In genomic region chr18:11494093-11494492, GRCh38 we compare ENCODE assay signal across 25 cellular contexts.
DNase-seq lines count a peak whose midpoint lies in the region; ATAC-seq, FAIRE-seq and TF ChIP-seq lines count a peak whose summit lies in the region.
"Had no signal": no experiment of that assay in that cellular context is flagged by ENCODE, and none has a peak within 500 bp of the region (broad histone marks: within the 10 kb centered on the region; RNA-seq: fewer than 3 reads in every experiment).

No MANE protein-coding gene starts in this region.

- H3K4me1 Mint-ChIP-seq in astrocyte (ENCODE audit: low read depth, unreplicated experiment): peaks cover 29% of the 10 kb centered on the region
- H3K4me1 Mint-ChIP-seq: activated B cell treated with CpG ODN at 0.5 μM for 24 hours, neural progenitor cell had no signal

- peaks cover 2% of the 10 kb centered on the region for H3K9me3 Mint-ChIP-seq in astrocyte (ENCODE audit: unreplicated experiment)
- H3K9me3 Mint-ChIP-seq: activated B cell treated with CpG ODN at 0.5 μM for 24 hours; activated CD8-positive, alpha-beta T cell treated with anti-CD3 and anti-CD28 coated beads for 36 hours; neural progenitor cell; type B pancreatic cell had no signal

- H4K20me1 ChIP-seq in astrocyte (ENCODE audit: insufficient read depth, low read length): no peaks in the 10 kb centered on the region
- H4K20me1 ChIP-seq: BLaER1 had no signal

- H3K4me1 ChIP-seq in astrocyte (ENCODE audit: insufficient read depth, low read length): peaks cover 4% of the 10 kb centered on the region
- H3K4me1 ChIP-seq in psoas muscle: no peaks in the 10 kb centered on the region
- H3K4me1 ChIP-seq: esophagus muscularis mucosa, neural progenitor cell had no signal

- H3K9ac ChIP-seq in astrocyte (ENCODE audit: low read length): no peak overlapping the region
- H3K9ac ChIP-seq: BLaER1, KMS-11, neural progenitor cell had no signal

- H3K36me3 Mint-ChIP-seq in astrocyte (ENCODE audit: low read depth, unreplicated experiment): no peaks in the 10 kb centered on the region
- H3K36me3 Mint-ChIP-seq: neural progenitor cell, type B pancreatic cell had no signal

- no peak for ATAC-seq in psoas muscle
- no peak for ATAC-seq in HG03469 (IDR thresholded peaks at IDR 0.05; ENCODE audit: unreplicated experiment)
- ATAC-seq: activated CD8-positive, alpha-beta T cell treated with anti-CD3 and anti-CD28 coated beads for 36 hours; heart left ventricle; SK-N-SH treated with all-trans-retinoic acid at 6 μM for 48 hours had no signal

- no peak overlapping the region for H2AFZ ChIP-seq in astrocyte (ENCODE audit: low read depth, low read length)
- H2AFZ ChIP-seq: neural progenitor cell had no signal

- H3K27me3 Mint-ChIP-seq in astrocyte (ENCODE audit: low read depth, unreplicated experiment): peaks cover 2% of the 10 kb centered on the region
- H3K27me3 Mint-ChIP-seq: activated CD8-positive, alpha-beta T cell treated with anti-CD3 and anti-CD28 coated beads for 36 hours; type B pancreatic cell had no signal

- intact Hi-C loops in psoas muscle (cut with DNase I): no loop called here

- H3K4me3 ChIP-seq in astrocyte (ENCODE audit: insufficient read depth, low read depth, low read length): no peak overlapping the region
- no peak overlapping the region for H3K4me3 ChIP-seq in fibroblast of pulmonary artery (replicated peaks; ENCODE audit: low read depth, low read length)
- H3K4me3 ChIP-seq in psoas muscle: no peak overlapping the region
- H3K4me3 ChIP-seq: BLaER1, esophagus muscularis mucosa, heart left ventricle, neural progenitor cell had no signal

- no peaks in the 10 kb centered on the region for H3K9me3 ChIP-seq in astrocyte (ENCODE audit: insufficient read depth, low read depth, low read length)
- H3K9me3 ChIP-seq in psoas muscle: no peaks in the 10 kb centered on the region
- H3K9me3 ChIP-seq: BLaER1, esophagus muscularis mucosa, heart left ventricle had no signal

- FAIRE-seq in H54 (lab: Jason Lieb, UNC) (peak; percentile 65), astrocyte (lab: Jason Lieb, UNC) (peak; percentile 9), urothelium cell line (lab: Jason Lieb, UNC) (no peak)
- FAIRE-seq: RCC 7860 had no signal

- TF ChIP-seq CTCF in astrocyte (IDR thresholded peaks at IDR 0.05; ENCODE audit: insufficient read depth, low read depth, low read length): no peak
- TF ChIP-seq CTCF in fibroblast of pulmonary artery (IDR thresholded peaks at IDR 0.05; ENCODE audit: low read length, missing control alignments): no peak
- TF ChIP-seq CTCF in psoas muscle (IDR thresholded peaks at IDR 0.05): no peak

- no peaks in the 10 kb centered on the region for H3K79me2 ChIP-seq in astrocyte (ENCODE audit: insufficient read depth, low read length)

- peak overlapping the region; percentile 30 for H3K4me2 ChIP-seq in astrocyte (ENCODE audit: low read length)
- H3K4me2 ChIP-seq: BLaER1, KMS-11, neural progenitor cell had no signal

- H3K27me3 ChIP-seq in astrocyte (ENCODE audit: insufficient read depth, low read length) (no peaks in the 10 kb centered on the region), psoas muscle (ENCODE audit: insufficient read depth in 3 of 3, low read length in 2 of 3) (peaks cover 0 to 2% (median 0%) of the 10 kb centered on the region in 3 donors)
- H3K27me3 ChIP-seq: BLaER1, esophagus muscularis mucosa, heart left ventricle, neural progenitor cell had no signal

- H3K27ac Mint-ChIP-seq in astrocyte (ENCODE audit: unreplicated experiment): peak overlapping the region; percentile 86
- H3K27ac Mint-ChIP-seq: activated B cell treated with CpG ODN at 0.5 μM for 24 hours; activated CD8-positive, alpha-beta T cell treated with anti-CD3 and anti-CD28 coated beads for 36 hours; neural progenitor cell; type B pancreatic cell had no signal

- DNase-seq in H54 (ENCODE audit: insufficient read length, low spot score) (no peak), astrocyte (ENCODE audit: low read depth) (peak; percentile 61), fibroblast of pulmonary artery (ENCODE audit: low read depth) (peak; percentile 37), urothelium cell line (ENCODE audit: low spot score) (peak; percentile 49), psoas muscle (no peak), NCI-H2171 (lab: John Stamatoyannopoulos, UW) (no peak)
- DNase-seq: activated B cell treated with CpG ODN at 0.5 μM for 24 hours; activated CD8-positive, alpha-beta T cell treated with anti-CD3 and anti-CD28 coated beads for 36 hours; activated T-cell treated with anti-CD3 and anti-CD28 coated beads, Interleukin-2, amount 50 U/mL, for 1 hour; cerebellar nuclear complex; effector memory CD4-positive, alpha-beta T cell; heart left ventricle; NCI-H1048; NCI-H1930; NCI-H446; NK-92 treated with Interleukin-12 subunit alpha and Interleukin-12 subunit beta, amount 100 ng/mL, for 24 hours; T1000 had no signal

- no peak for TF ChIP-seq POLR2A in H54 (IDR thresholded peaks at IDR 0.05; ENCODE audit: low read depth, low read length)

- no peaks in the 10 kb centered on the region for H3K36me3 ChIP-seq in astrocyte (ENCODE audit: insufficient read depth, low read length)
- no peaks in the 10 kb centered on the region for H3K36me3 ChIP-seq in psoas muscle (ENCODE audit: insufficient read depth in 1 of 2, low read depth in 1 of 2)
- H3K36me3 ChIP-seq: BLaER1, esophagus muscularis mucosa, heart left ventricle, neural progenitor cell had no signal

- H3K27ac ChIP-seq in astrocyte (ENCODE audit: low read depth, low read length): no peak overlapping the region
- no peak overlapping the region for H3K27ac ChIP-seq in psoas muscle
- H3K27ac ChIP-seq: BLaER1, esophagus muscularis mucosa, heart left ventricle, KMS-11, neural progenitor cell had no signal

- H3K4me3 Mint-ChIP-seq in astrocyte (ENCODE audit: unreplicated experiment): no peak overlapping the region
- H3K4me3 Mint-ChIP-seq: activated B cell treated with CpG ODN at 0.5 μM for 24 hours; activated CD8-positive, alpha-beta T cell treated with anti-CD3 and anti-CD28 coated beads for 36 hours; neural progenitor cell; type B pancreatic cell had no signal

Comparison
In these comparisons a context has a peak if more than half of its experiments do, and no peak if none do; other contexts are left out.
1. DNase-seq: peak in astrocyte (single experiment), fibroblast of pulmonary artery (single experiment) and urothelium cell line (single experiment); none in H54 (single experiment), psoas muscle (0 of 2) and NCI-H2171 (single experiment).